17 cellular contexts compared by ENCODE assay signal in the genomic region with DNA sequence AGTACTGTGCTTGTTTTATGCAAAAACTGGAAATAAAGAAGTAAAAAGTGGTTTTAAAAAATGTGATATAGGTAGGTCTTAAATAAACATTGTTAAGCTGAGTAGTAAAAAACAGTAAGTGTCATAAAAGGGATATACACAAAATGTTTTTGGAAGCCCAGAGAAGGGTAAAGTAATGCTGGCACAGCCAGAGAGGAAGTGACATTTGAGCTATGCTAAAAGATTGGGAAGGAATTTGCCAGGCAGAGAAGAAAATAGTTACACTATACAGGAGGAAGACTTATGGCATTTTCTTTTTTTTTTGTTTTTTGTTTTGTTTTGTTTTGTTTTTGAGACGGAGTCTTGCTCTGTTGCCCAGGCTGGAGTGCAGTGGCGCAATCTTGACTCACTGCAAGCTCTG. TPM values are rescaled to one million over a fixed set of nuclear protein-coding genes. Genes with fewer than 3 reads are reported as not detected.
DNase-seq lines count a peak whose midpoint lies in the region; ATAC-seq and TF ChIP-seq lines count a peak whose summit lies in the region.
"Had no signal": no experiment of that assay in that cellular context is flagged by ENCODE, and none has a peak within 500 bp of the region (broad histone marks: within the 10 kb centered on the region; RNA-seq: fewer than 3 reads in every experiment).

No MANE protein-coding gene starts in this region.

- H3K79me2 ChIP-seq in SK-N-SH (ENCODE audit: insufficient read depth) (no peaks in the 10 kb centered on the region), osteoblast (ENCODE audit: insufficient read depth, low read length) (no peaks in the 10 kb centered on the region)

- H3K4me2 ChIP-seq in SK-N-SH (no peak overlapping the region), osteoblast (ENCODE audit: insufficient read depth, low read length) (no peak overlapping the region)
- H3K4me2 ChIP-seq: BLaER1 had no signal

- H2AFZ ChIP-seq in SK-N-SH (ENCODE audit: low read depth), result no peak overlapping the region
- H2AFZ ChIP-seq in osteoblast (ENCODE audit: low read length), result no peak overlapping the region

- H3K9me3 ChIP-seq in SK-N-SH (no peaks in the 10 kb centered on the region), SK-N-MC (ENCODE audit: low read depth, low read length) (no peaks in the 10 kb centered on the region), osteoblast (ENCODE audit: low read depth, low read length) (no peaks in the 10 kb centered on the region)
- H3K9me3 ChIP-seq: BLaER1, Caco-2 had no signal

- DNase-seq in SK-N-SH (no peak), SK-N-MC (ENCODE audit: low read depth, low spot score) (no peak), fibroblast of gingiva (ENCODE audit: low read depth) (peak; percentile 15), osteoblast (ENCODE audit: insufficient read length, low spot score, missing footprints) (peak; percentile 3), NCI-H2081 treated with DMSO at 0.1 percent for 48 hours (lab: John Stamatoyannopoulos, UW) (no peak)
- DNase-seq in stimulated activated CD4-positive, alpha-beta T cell treated with anti-CD3 and anti-CD28 coated beads, Interleukin-12 subunit alpha, Interleukin-12 subunit beta, amount 100 ng/mL, for 4 hours, result no peak
- no peak for DNase-seq in effector CD4-positive, alpha-beta T cell
- DNase-seq: 8988T; AML-193; Caco-2; CD8-positive, alpha-beta memory T cell; DND-41; GF-D8 had no signal

- ATAC-seq in SK-N-SH treated with all-trans-retinoic acid at 6 μM for 48 hours, result peak; percentile 56; the same call in 1 of the 3 replicates
- ATAC-seq: HCT116 had no signal

- H3K36me3 ChIP-seq in SK-N-SH (replicated peaks in 1 of 2; ENCODE audit: control insufficient read depth in 1 of 2, insufficient read depth in 2 of 2, low read length in 1 of 2), result no peaks in the 10 kb centered on the region
- H3K36me3 ChIP-seq in SK-N-MC (ENCODE audit: insufficient read depth, low read length), result no peaks in the 10 kb centered on the region
- no peaks in the 10 kb centered on the region for H3K36me3 ChIP-seq in osteoblast (ENCODE audit: insufficient read depth, low read length)
- H3K36me3 ChIP-seq: BLaER1 had no signal

- TF ChIP-seq CTCF in SK-N-SH (IDR thresholded peaks at IDR 0.05) (no peak), osteoblast (IDR thresholded peaks at IDR 0.05; ENCODE audit: extremely low read depth, low read depth, low read length) (no peak)

- no peak for TF ChIP-seq EP300 in SK-N-SH (IDR thresholded peaks at IDR 0.05; ENCODE audit: borderline replicate concordance in 1 of 2, low read depth in 1 of 2, low read length in 1 of 2)

- no peaks in the 10 kb centered on the region for H3K9me2 ChIP-seq in SK-N-SH

- CTCF ChIA-PET in SK-N-SH (lab: Yijun Ruan, JAX), result interaction anchor here (0.9 to 1.7 kb wide), 2 partner anchors 21 to 201 kb away, joined by 3 to 9 read pairs; no protein-coding TSS in a partner anchor

- no peak overlapping the region for H3K27ac ChIP-seq in SK-N-SH (ENCODE audit: low read depth in 2 of 2, low read length in 1 of 2)
- peak overlapping the region; percentile 65 for H3K27ac ChIP-seq in SK-N-MC
- no peak overlapping the region for H3K27ac ChIP-seq in osteoblast (ENCODE audit: low read depth, low read length)
- H3K27ac ChIP-seq: BLaER1, HL-60 had no signal

- H4K20me1 ChIP-seq in SK-N-SH (ENCODE audit: insufficient read depth), result no peaks in the 10 kb centered on the region
- no peaks in the 10 kb centered on the region for H4K20me1 ChIP-seq in osteoblast (ENCODE audit: insufficient read depth, low read length)
- H4K20me1 ChIP-seq: BLaER1 had no signal

- no peak for TF ChIP-seq RAD21 in SK-N-SH (IDR thresholded peaks at IDR 0.05; ENCODE audit: low read length)

- H3F3A ChIP-seq in SK-N-SH (replicated peaks; ENCODE audit: insufficient read depth), result peaks cover 4% of the 10 kb centered on the region

- no peak overlapping the region for H3K9ac ChIP-seq in SK-N-SH
- no peak overlapping the region for H3K9ac ChIP-seq in SK-N-MC (ENCODE audit: insufficient read length)
- H3K9ac ChIP-seq: BLaER1 had no signal

- H3K4me3 ChIP-seq in SK-N-SH (ENCODE audit: low read depth in 2 of 2, low read length in 1 of 2) (no peak overlapping the region), SK-N-MC (no peak overlapping the region), osteoblast (ENCODE audit: insufficient read depth, low read length) (no peak overlapping the region)
- H3K4me3 ChIP-seq: BLaER1 had no signal

- WGBS in SK-N-SH (ENCODE audit: low lambda C conversion rate), result 79% methylated on average over 2 of the region's 2 CpGs

- H3K27me3 ChIP-seq in SK-N-SH (ENCODE audit: insufficient read depth) (no peaks in the 10 kb centered on the region), osteoblast (ENCODE audit: insufficient read depth, low read length) (peaks cover 9% of the 10 kb centered on the region)
- H3K27me3 ChIP-seq: BLaER1 had no signal

- H3K4me1 ChIP-seq in SK-N-SH (ENCODE audit: control insufficient read depth in 1 of 2, insufficient read depth in 2 of 2, low read depth in 1 of 2, low read length in 1 of 2) (no peaks in the 10 kb centered on the region), osteoblast (ENCODE audit: insufficient read depth, low read length) (peaks cover 4% of the 10 kb centered on the region)
- H3K4me1 ChIP-seq: BLaER1 had no signal

- POLR2A ChIA-PET in SK-N-SH (lab: Yijun Ruan, JAX), result no interaction called here

TF ChIP-seq in SK-N-SH treated with all-trans-retinoic acid at 6 μM for 48 hours, 23 proteins besides CTCF, POLR2A, EP300 and RAD21 (continues in another document):
- TF ChIP-seq ZFP3 (CRISPR knock-in tag; IDR thresholded peaks at IDR 0.05) (no peak), ZNF70 (CRISPR knock-in tag; IDR thresholded peaks at IDR 0.05) (no peak), CSDC2 (CRISPR knock-in tag; IDR thresholded peaks at IDR 0.05) (no peak), ISL1 (CRISPR knock-in tag; IDR thresholded peaks at IDR 0.05) (no peak), GLIS3 (CRISPR knock-in tag; IDR thresholded peaks at IDR 0.05) (no peak), SNAI2 (CRISPR knock-in tag; IDR thresholded peaks at IDR 0.05) (no peak), OSR1 (CRISPR knock-in tag; IDR thresholded peaks at IDR 0.05) (no peak), ZNF8 (CRISPR knock-in tag; IDR thresholded peaks at IDR 0.05) (no peak), POU6F1 (CRISPR knock-in tag; IDR thresholded peaks at IDR 0.05; ENCODE audit: borderline replicate concordance, low read depth) (no peak), TCF4 (CRISPR knock-in tag; IDR thresholded peaks at IDR 0.05; ENCODE audit: borderline replicate concordance) (no peak), ARNTL (CRISPR knock-in tag; IDR thresholded peaks at IDR 0.05; ENCODE audit: borderline replicate concordance, low read depth) (no peak), ZFP30 (CRISPR knock-in tag; IDR thresholded peaks at IDR 0.05) (no peak), ZNF565 (CRISPR knock-in tag; conservative IDR thresholded peaks at IDR 0.05; ENCODE audit: low read depth) (no peak)

TF ChIP-seq in SK-N-SH, 30 proteins besides CTCF, POLR2A, EP300 and RAD21:
- TF ChIP-seq SIN3A (IDR thresholded peaks at IDR 0.05; ENCODE audit: borderline replicate concordance, low read depth, low read length), result no peak
- TF ChIP-seq, protein P1, sequence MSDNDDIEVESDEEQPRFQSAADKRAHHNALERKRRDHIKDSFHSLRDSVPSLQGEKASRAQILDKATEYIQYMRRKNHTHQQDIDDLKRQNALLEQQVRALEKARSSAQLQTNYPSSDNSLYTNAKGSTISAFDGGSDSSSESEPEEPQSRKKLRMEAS (IDR thresholded peaks at IDR 0.05; ENCODE audit: low read depth), result no peak
- TF ChIP-seq, protein P2, sequence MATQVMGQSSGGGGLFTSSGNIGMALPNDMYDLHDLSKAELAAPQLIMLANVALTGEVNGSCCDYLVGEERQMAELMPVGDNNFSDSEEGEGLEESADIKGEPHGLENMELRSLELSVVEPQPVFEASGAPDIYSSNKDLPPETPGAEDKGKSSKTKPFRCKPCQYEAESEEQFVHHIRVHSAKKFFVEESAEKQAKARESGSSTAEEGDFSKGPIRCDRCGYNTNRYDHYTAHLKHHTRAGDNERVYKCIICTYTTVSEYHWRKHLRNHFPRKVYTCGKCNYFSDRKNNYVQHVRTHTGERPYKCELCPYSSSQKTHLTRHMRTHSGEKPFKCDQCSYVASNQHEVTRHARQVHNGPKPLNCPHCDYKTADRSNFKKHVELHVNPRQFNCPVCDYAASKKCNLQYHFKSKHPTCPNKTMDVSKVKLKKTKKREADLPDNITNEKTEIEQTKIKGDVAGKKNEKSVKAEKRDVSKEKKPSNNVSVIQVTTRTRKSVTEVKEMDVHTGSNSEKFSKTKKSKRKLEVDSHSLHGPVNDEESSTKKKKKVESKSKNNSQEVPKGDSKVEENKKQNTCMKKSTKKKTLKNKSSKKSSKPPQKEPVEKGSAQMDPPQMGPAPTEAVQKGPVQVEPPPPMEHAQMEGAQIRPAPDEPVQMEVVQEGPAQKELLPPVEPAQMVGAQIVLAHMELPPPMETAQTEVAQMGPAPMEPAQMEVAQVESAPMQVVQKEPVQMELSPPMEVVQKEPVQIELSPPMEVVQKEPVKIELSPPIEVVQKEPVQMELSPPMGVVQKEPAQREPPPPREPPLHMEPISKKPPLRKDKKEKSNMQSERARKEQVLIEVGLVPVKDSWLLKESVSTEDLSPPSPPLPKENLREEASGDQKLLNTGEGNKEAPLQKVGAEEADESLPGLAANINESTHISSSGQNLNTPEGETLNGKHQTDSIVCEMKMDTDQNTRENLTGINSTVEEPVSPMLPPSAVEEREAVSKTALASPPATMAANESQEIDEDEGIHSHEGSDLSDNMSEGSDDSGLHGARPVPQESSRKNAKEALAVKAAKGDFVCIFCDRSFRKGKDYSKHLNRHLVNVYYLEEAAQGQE (IDR thresholded peaks at IDR 0.05; ENCODE audit: low read depth, low read length), result no peak
- TF ChIP-seq SMC3 (IDR thresholded peaks at IDR 0.05; ENCODE audit: low read depth, low read length), result no peak
- no peak for TF ChIP-seq YY1 (IDR thresholded peaks at IDR 0.05; ENCODE audit: low read depth)

RNA-seq across cellular contexts. Expression of gene TAOK1, which starts 40.8 kb away (rescaled TPM):
- polyA plus RNA-seq in SK-N-SH (2012; rRNA removed), result 5.9 and 7.4 TPM in 2 replicates
- polyA plus RNA-seq in SK-N-SH (2012; cell fraction: cytosol; rRNA removed), result 9.7 and 11.9 TPM in 2 replicates
- polyA plus RNA-seq in SK-N-SH (2012; cell fraction: nucleus; rRNA removed), result 5.4 and 12.3 TPM in 2 replicates
- total RNA-seq in osteoblast, result 53.6 and 68.4 TPM in 2 replicates

RNA-seq across cellular contexts. Expression of gene NUFIP2, which starts 55.5 kb away (rescaled TPM):
- 9.0 and 11.4 TPM in 2 replicates for polyA plus RNA-seq in SK-N-SH (2012; rRNA removed)
- 6.2 and 6.3 TPM in 2 replicates for polyA plus RNA-seq in SK-N-SH (2012; cell fraction: cytosol; rRNA removed)
- polyA plus RNA-seq in SK-N-SH (2012; cell fraction: nucleus; rRNA removed), result 4.1 and 10.9 TPM in 2 replicates
- 51.6 and 56.8 TPM in 2 replicates for total RNA-seq in osteoblast

Comparison
In these comparisons a context has a peak if more than half of its experiments do, and no peak if none do; other contexts are left out.
1. DNase-seq: peak in fibroblast of gingiva (single experiment) and osteoblast (single experiment); none in SK-N-SH (single experiment), SK-N-MC (single experiment), NCI-H2081 treated with DMSO at 0.1 percent for 48 hours (single experiment), stimulated activated CD4-positive, alpha-beta T cell treated with anti-CD3 and anti-CD28 coated beads, Interleukin-12 subunit alpha, Interleukin-12 subunit beta, amount 100 ng/mL, for 4 hours (single experiment) and effector CD4-positive, alpha-beta T cell (single experiment).